27 cellular contexts compared by ENCODE assay signal in the genomic region with DNA sequence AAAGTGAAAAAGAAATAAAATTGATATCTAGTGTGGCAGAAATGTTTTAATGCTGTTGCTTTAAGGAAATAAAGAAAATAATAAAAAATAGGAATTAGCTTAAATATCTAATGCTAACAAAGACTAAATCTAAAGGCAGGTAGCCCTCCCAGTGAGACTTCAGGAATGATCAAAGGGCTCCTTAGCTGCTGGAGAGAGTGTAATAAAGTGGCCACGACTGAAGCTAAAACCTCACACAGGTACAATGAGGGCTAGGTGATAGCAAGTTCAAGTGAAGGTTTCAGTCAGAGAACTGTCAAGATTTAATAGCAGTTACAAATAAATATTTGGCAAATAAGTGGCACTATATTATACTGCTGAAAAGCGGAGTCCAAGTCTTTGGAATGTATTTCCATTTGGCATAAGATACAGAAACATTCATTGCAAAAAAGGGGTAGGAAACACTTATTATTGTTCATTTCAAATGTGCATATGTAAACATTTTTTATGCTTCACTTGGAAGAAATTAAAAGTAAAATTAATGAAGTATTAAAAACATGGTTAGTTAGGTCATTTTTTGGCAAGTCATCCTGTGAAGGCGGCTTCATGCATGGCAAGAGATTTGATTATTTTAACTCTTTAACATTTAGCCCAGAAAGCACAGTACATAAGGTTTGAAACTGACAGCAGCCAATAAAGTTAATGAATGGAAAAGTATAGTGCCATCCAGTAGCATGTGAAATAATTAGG.
A peak's percentile ranks its signal among the peaks of the same experiment; 100 is the strongest.
DNase-seq lines count a peak whose midpoint lies in the region; ATAC-seq, FAIRE-seq and TF ChIP-seq lines count a peak whose summit lies in the region.
"Had no signal": no experiment of that assay in that cellular context is flagged by ENCODE, and none has a peak within 500 bp of the region (broad histone marks: within the 10 kb centered on the region; RNA-seq: fewer than 3 reads in every experiment).

No MANE protein-coding gene starts in this region.

- POLR2A ChIA-PET in H1 (lab: Charles Lee; ENCODE audit: partially characterized antibody): no interaction called here

- H4K5ac ChIP-seq in H1 (ENCODE audit: insufficient read length, low read depth, low read length): no peak overlapping the region

- H4K8ac ChIP-seq in H1 (ENCODE audit: extremely low read depth, insufficient read depth, low read length): no peak overlapping the region

- H2BK15ac ChIP-seq in H1 (ENCODE audit: low read length): no peak overlapping the region

- 0 out of 2 replicates have a peak overlapping the region, but pooled peaks have one; percentile 76 for H2AFZ ChIP-seq in H1 (ENCODE audit: low read length)
- H2AFZ ChIP-seq: PC-9 had no signal

- no peak overlapping the region for H3K56ac ChIP-seq in H1 (replicated peaks; ENCODE audit: insufficient read length, low read depth, low read length)

- H3K4me3 ChIP-seq in H1 (ENCODE audit: extremely low read depth in 1 of 4, insufficient read depth in 2 of 4, low read depth in 3 of 4, low read length in 4 of 4) (no peak overlapping the region), pancreas (no peak overlapping the region)
- H3K4me3 ChIP-seq: PC-9 had no signal

- no peak for FAIRE-seq in H1 (lab: Jason Lieb, UNC)
- no peak for FAIRE-seq in pancreas (lab: Jason Lieb, UNC)
- FAIRE-seq: frontal cortex had no signal

- H3K18ac ChIP-seq in H1 (ENCODE audit: extremely low read depth, low read length): no peak overlapping the region; the same call in 1 of the 2 replicates

- 76% methylated on average over 3 of the region's 3 CpGs; no CpG with 5 or more reads in 1 of the 2 experiments for WGBS in H1 (ENCODE audit: extremely low coverage in 1 of 2, insufficient coverage in 1 of 2, insufficient read length in 1 of 2, insufficient replicate concordance in 2 of 2, low coverage in 1 of 2, low lambda C conversion rate in 2 of 2, missing lambda C conversion rate in 1 of 2), 2 experiments
- 19 to 23% methylated on average over 3 of the region's 3 CpGs for WGBS in pancreas, 2 donors

- TF ChIP-seq POLR2A in H1 (IDR thresholded peaks at IDR 0.05; ENCODE audit: control extremely low read depth in 1 of 2, low read depth in 2 of 2, low read length in 2 of 2): no peak

- TF ChIP-seq CTCF in H1 (IDR thresholded peaks at IDR 0.05; ENCODE audit: control extremely low read depth in 1 of 3, insufficient read depth in 1 of 3, low read depth in 1 of 3, low read length in 3 of 3) (no peak), pancreas (IDR thresholded peaks at IDR 0.05) (no peak)

- H4K91ac ChIP-seq in H1 (replicated peaks; ENCODE audit: insufficient read length, low read length): no peak overlapping the region

- CTCF ChIA-PET in H1 (lab: Charles Lee; ENCODE audit: partially characterized antibody): no interaction called here

- no peak overlapping the region for H2BK120ac ChIP-seq in H1 (replicated peaks; ENCODE audit: low read depth, low read length)

- no peak for TF ChIP-seq RAD21 in H1 (IDR thresholded peaks at IDR 0.05 in 1 of 2, conservative IDR thresholded peaks at IDR 0.05 in 1 of 2; ENCODE audit: low read depth in 2 of 2, low read length in 2 of 2)

- no peaks in the 10 kb centered on the region for H3K27me3 ChIP-seq in H1 (replicated peaks in 1 of 4; ENCODE audit: control insufficient read depth in 3 of 4, extremely low read depth in 1 of 4, insufficient read depth in 3 of 4, low read length in 3 of 4)
- no peaks in the 10 kb centered on the region for H3K27me3 ChIP-seq in pancreas

- H3K4ac ChIP-seq in H1 (replicated peaks; ENCODE audit: insufficient read length, low read depth, low read length): no peak overlapping the region

- intact Hi-C loops in pancreas (cut with DNase I): no loop called here

- H3K79me2 ChIP-seq in H1 (ENCODE audit: control insufficient read depth in 1 of 2, insufficient read depth in 2 of 2, low read length in 2 of 2): no peaks in the 10 kb centered on the region

- peaks cover 0 to 8% (median 3%) of the 10 kb centered on the region in 4 experiments; a peak in 2 of 7 replicates for H3K4me1 ChIP-seq in H1 (replicated peaks in 1 of 4; ENCODE audit: control insufficient read depth in 3 of 4, insufficient read depth in 4 of 4, low read length in 3 of 4)
- peaks cover 15 to 48% (median 47%) of the 10 kb centered on the region in 3 donors for H3K4me1 ChIP-seq in pancreas

- no peak overlapping the region for H3K23ac ChIP-seq in H1 (ENCODE audit: insufficient read length)

- no peaks in the 10 kb centered on the region for H4K20me1 ChIP-seq in H1 (replicated peaks in 1 of 2; ENCODE audit: control insufficient read depth in 1 of 2, insufficient read depth in 2 of 2, low read length in 2 of 2)

- H2BK5ac ChIP-seq in H1 (ENCODE audit: low read depth, low read length): no peak overlapping the region

- H3K27ac ChIP-seq in H1 (ENCODE audit: low read depth, low read length) (no peak overlapping the region), pancreas (peak overlapping the region in 2 of 4 donors; percentile 43 to 64)
- H3K27ac ChIP-seq: 22Rv1, PC-9 had no signal

- H2BK20ac ChIP-seq in H1 (ENCODE audit: low read length): no peak overlapping the region

- no peak overlapping the region for H2AK5ac ChIP-seq in H1 (ENCODE audit: low read depth, low read length)

- no peak overlapping the region for H2BK12ac ChIP-seq in H1 (ENCODE audit: low read depth, low read length)

- H3K9me3 ChIP-seq in H1 (ENCODE audit: insufficient read depth in 2 of 2, low read depth in 1 of 2, low read length in 1 of 2) (no peaks in the 10 kb centered on the region), pancreas (no peaks in the 10 kb centered on the region)

- DNase-seq in DMS53 (lab: John Stamatoyannopoulos, UW): peak; percentile 12
- DNase-seq in DMS53 treated with DMSO at 0.1 percent for 48 hours (lab: John Stamatoyannopoulos, UW; ENCODE audit: unreplicated experiment): no peak
- DNase-seq in NCI-H446 treated with DMSO at 0.1 percent for 48 hours (lab: John Stamatoyannopoulos, UW): peak; percentile 54
- no peak for DNase-seq in H1 (ENCODE audit: low read depth in 1 of 2, low spot score in 2 of 2)
- DNase-seq in pancreas: no peak
- no peak for DNase-seq in HCEC 1CT
- no peak for DNase-seq in dedifferentiated amniotic fluid mesenchymal stem cell (ENCODE audit: extremely low spot score)
- DNase-seq: activated CD4-positive, alpha-beta memory T cell treated with anti-CD3 and anti-CD28 coated beads for 36 hours; activated CD4-positive, alpha-beta T cell treated with anti-CD3 and anti-CD28 coated beads for 1 hour; activated CD8-positive, alpha-beta memory T cell treated with anti-CD3 and anti-CD28 coated beads, Interleukin-2, amount 50 U/mL, for 4 hours; activated naive CD4-positive, alpha-beta T cell treated with Interleukin-2 at 50 U/mL for 16 hours; C1 segment of cervical spinal cord; central memory CD4-positive, alpha-beta T cell; cortex of kidney; DND-41; GOT3; naive thymus-derived CD4-positive, alpha-beta T cell; NCI-H1092; NCI-H226; occipital lobe; PC-9; stimulated activated naive B cell treated with anti-CD40 and anti-IgM and Interleukin-4, amounts not matched to agents 10 μg/mL and 1 μg/mL and 100 μg/mL, for 72 hours; T-helper 2 cell had no signal

- H3K9ac ChIP-seq in H1 (replicated peaks in 1 of 4; ENCODE audit: extremely low read depth in 1 of 4, low read depth in 3 of 4, low read length in 3 of 4): peak overlapping the region in 1 of 4 experiments; percentile 8; a peak in 1 of 7 replicates

- ATAC-seq in pancreas (peak in 3 of 4 donors; percentile 34 to 55 (median 39)), GM21717 (IDR thresholded peaks at IDR 0.05; ENCODE audit: unreplicated experiment) (no peak)
- ATAC-seq: naive thymus-derived CD4-positive, alpha-beta T cell; Right ventricle myocardium inferior; stimulated activated naive B cell treated with anti-CD40 and anti-IgM and Interleukin-4, amounts not matched to agents 10 μg/mL and 1 μg/mL and 100 μg/mL, for 72 hours had no signal

- no peak overlapping the region for H3K4me2 ChIP-seq in H1 (ENCODE audit: insufficient read depth in 1 of 2, low read depth in 2 of 2, low read length in 2 of 2)
- H3K4me2 ChIP-seq: PC-9 had no signal

- H3K36me3 ChIP-seq in H1 (ENCODE audit: control insufficient read depth in 2 of 4, insufficient read depth in 4 of 4, low read length in 3 of 4): no peaks in the 10 kb centered on the region
- H3K36me3 ChIP-seq in pancreas: no peaks in the 10 kb centered on the region

- H3K79me1 ChIP-seq in H1 (ENCODE audit: low read depth, low read length): no peaks in the 10 kb centered on the region

- H3K23me2 ChIP-seq in H1 (ENCODE audit: low read depth, low read length): no peaks in the 10 kb centered on the region

- H3K14ac ChIP-seq in H1 (ENCODE audit: insufficient read length): no peak overlapping the region

- TF ChIP-seq EP300 in H1 (IDR thresholded peaks at IDR 0.05; ENCODE audit: borderline replicate concordance in 1 of 2, low read depth in 2 of 2, low read length in 2 of 2): no peak

TF ChIP-seq in H1, 55 proteins besides CTCF, POLR2A, EP300 and RAD21:
- TF ChIP-seq CBX5 (IDR thresholded peaks at IDR 0.05; ENCODE audit: low read depth, low read length) (no peak), TEAD4 (IDR thresholded peaks at IDR 0.05; ENCODE audit: low read depth, low read length) (no peak), PHF8 (conservative IDR thresholded peaks at IDR 0.05; ENCODE audit: low read depth, low read length) (no peak), GABPA (IDR thresholded peaks at IDR 0.05; ENCODE audit: borderline replicate concordance, insufficient read depth, low read length) (no peak), RBBP5 (IDR thresholded peaks at IDR 0.05; ENCODE audit: borderline replicate concordance, low read depth, low read length) (no peak), CBX8 (IDR thresholded peaks at IDR 0.05; ENCODE audit: borderline replicate concordance, low read depth, low read length) (no peak)
TF ChIP-seq in H1: peak in this region for 0.

Comparison
In these comparisons a context has a peak if more than half of its experiments do, and no peak if none do; other contexts are left out.
1. DNase-seq: peak in DMS53 (single experiment) and NCI-H446 treated with DMSO at 0.1 percent for 48 hours (single experiment); none in DMS53 treated with DMSO at 0.1 percent for 48 hours (single experiment), H1 (0 of 2), pancreas (0 of 6), HCEC 1CT (single experiment) and dedifferentiated amniotic fluid mesenchymal stem cell (single experiment).